Comparison of ENCODE assay signal across 23 cellular contexts in the genomic region with DNA sequence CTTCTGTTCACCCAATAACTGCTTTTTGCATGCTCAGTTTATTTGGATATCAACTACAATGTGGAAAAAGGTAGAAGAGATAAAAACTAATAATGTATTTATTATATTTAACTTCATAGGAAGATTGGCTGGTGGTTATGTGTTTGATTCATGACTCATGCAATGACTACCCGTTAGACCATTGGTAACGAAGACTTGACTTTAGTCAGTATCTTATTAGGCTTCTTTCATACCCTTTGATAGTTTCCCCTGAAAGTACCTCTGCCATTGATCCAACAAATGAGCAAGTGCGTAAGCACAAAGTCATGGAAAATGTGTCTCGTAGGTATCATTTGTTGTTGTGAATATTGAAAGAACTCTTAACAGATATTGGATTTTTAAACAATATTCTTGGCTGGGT.
"Had no signal": no experiment of that assay in that cellular context is flagged by ENCODE, and none has a peak within 500 bp of the region (broad histone marks: within the 10 kb centered on the region; RNA-seq: fewer than 3 reads in every experiment).

No MANE protein-coding gene starts in this region.

- H3K27ac Mint-ChIP-seq: mesothelial cell of epicardium; naive B cell; natural killer cell; progenitor cell of endocrine pancreas; stimulated activated naive B cell treated with anti-CD40 and anti-IgM and Interleukin-4, amounts not matched to agents 10 μg/mL and 1 μg/mL and 100 μg/mL, for 72 hours had no signal

- H3K27me3 Mint-ChIP-seq: progenitor cell of endocrine pancreas; stimulated activated naive B cell treated with anti-CD40 and anti-IgM and Interleukin-4, amounts not matched to agents 10 μg/mL and 1 μg/mL and 100 μg/mL, for 72 hours had no signal

- DNase-seq: islet precursor cell; left ventricle myocardium inferior; mesendoderm; naive B cell; natural killer cell; ovary; right lobe of liver; stimulated activated CD4-positive, alpha-beta T cell treated with anti-CD3 and anti-CD28 coated beads, Interleukin-1b, Interleukin-23, amount 100 ng/mL, for 48 hours; stimulated activated CD4-positive, alpha-beta T cell treated with anti-CD3 and anti-CD28 coated beads, Interleukin-2, amount 100 ng/mL, for 48 hours; stimulated activated CD4-positive, alpha-beta T cell treated with anti-CD3 and anti-CD28 coated beads, Interleukin-4, amount 100 ng/mL, for 4 hours; stimulated activated CD8-positive, alpha-beta memory T cell treated with anti-CD3 and anti-CD28 coated beads, Interleukin-4, amount 100 ng/mL, for 48 hours; stimulated activated naive B cell treated with anti-CD40 and anti-IgM and Interleukin-4, amounts not matched to agents 10 μg/mL and 1 μg/mL and 100 μg/mL, for 72 hours; stimulated activated naive CD8-positive, alpha-beta T cell treated with anti-CD3 and anti-CD28 coated beads, Interleukin-15, Interleukin-2, amounts not matched to agents 100 U/mL and 50 U/mL, for 24 hours; stomach; tibial artery; trophoblast cell; upper lobe of right lung had no signal

- H3K9me3 ChIP-seq: left ventricle myocardium inferior, ovary, right atrium auricular region, right lobe of liver, stomach, thoracic aorta, tibial artery, upper lobe of right lung had no signal

- H3K4me1 Mint-ChIP-seq: naive B cell; natural killer cell; stimulated activated naive B cell treated with anti-CD40 and anti-IgM and Interleukin-4, amounts not matched to agents 10 μg/mL and 1 μg/mL and 100 μg/mL, for 72 hours had no signal

- H3K36me3 Mint-ChIP-seq: mesothelial cell of epicardium; naive B cell; natural killer cell; stimulated activated naive B cell treated with anti-CD40 and anti-IgM and Interleukin-4, amounts not matched to agents 10 μg/mL and 1 μg/mL and 100 μg/mL, for 72 hours had no signal

- H3K4me3 Mint-ChIP-seq: mesothelial cell of epicardium; naive B cell; natural killer cell; stimulated activated naive B cell treated with anti-CD40 and anti-IgM and Interleukin-4, amounts not matched to agents 10 μg/mL and 1 μg/mL and 100 μg/mL, for 72 hours had no signal

- H3K9me3 Mint-ChIP-seq: mesothelial cell of epicardium; naive B cell; natural killer cell; stimulated activated naive B cell treated with anti-CD40 and anti-IgM and Interleukin-4, amounts not matched to agents 10 μg/mL and 1 μg/mL and 100 μg/mL, for 72 hours had no signal

- H3K4me1 ChIP-seq: left ventricle myocardium inferior, right atrium auricular region, right lobe of liver, stomach, tibial artery, upper lobe of right lung had no signal

- ATAC-seq: natural killer cell; right lobe of liver; stimulated activated naive B cell treated with anti-CD40 and anti-IgM and Interleukin-4, amounts not matched to agents 10 μg/mL and 1 μg/mL and 100 μg/mL, for 72 hours; stimulated activated naive CD8-positive, alpha-beta T cell treated with anti-CD3 and anti-CD28 coated beads, Interleukin-15, Interleukin-2, amounts not matched to agents 100 U/mL and 50 U/mL, for 24 hours; upper lobe of right lung had no signal

- H3K27ac ChIP-seq: left ventricle myocardium inferior, ovary, right atrium auricular region, right lobe of liver, stomach, thoracic aorta, tibial artery, upper lobe of right lung had no signal

- H3K4me3 ChIP-seq: left ventricle myocardium inferior, lung, ovary, right atrium auricular region, right lobe of liver, smooth muscle cell, stomach, thoracic aorta, tibial artery, upper lobe of right lung had no signal

- H3K36me3 ChIP-seq: left ventricle myocardium inferior, ovary, right atrium auricular region, right lobe of liver, stomach, thoracic aorta, tibial artery, upper lobe of right lung had no signal
